In the genomic region with DNA sequence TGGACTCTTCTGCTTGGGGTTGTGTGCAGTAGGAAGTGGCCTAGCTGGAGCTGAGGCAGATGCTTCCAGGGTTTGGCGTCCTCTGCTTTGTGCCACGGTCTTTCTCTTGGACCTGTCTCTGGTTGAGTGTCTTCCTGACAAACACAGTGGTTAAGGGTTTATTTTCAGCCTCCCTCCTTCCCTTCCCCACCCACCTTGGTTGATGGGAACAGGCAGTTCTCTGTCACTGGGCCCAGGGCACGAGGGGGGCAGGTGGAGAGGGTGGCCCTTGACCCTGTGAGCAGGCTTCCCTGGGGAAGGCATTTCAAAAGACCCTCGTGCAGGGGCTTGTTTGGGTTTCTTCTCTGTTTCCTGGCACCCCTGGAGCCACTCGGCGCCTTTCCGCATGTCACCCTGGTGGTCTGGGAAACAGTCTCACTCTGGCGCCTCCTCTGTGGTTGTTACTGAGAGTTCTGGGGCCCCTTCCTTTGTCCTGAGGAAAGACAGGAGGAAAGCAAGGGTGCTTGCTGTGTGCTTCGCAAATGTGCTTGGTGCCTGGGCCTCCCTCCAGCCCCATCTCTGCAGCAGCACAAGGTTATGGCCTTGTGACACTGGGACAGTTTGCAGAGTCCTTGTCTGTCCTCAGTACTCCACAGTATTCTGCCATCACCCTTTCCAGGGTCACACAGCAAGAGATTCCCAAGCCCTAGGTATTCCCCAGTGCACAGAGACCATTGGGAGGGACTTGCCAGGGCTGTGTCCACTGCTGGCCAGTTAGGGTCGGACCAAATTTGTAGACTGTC, we compare ENCODE assay signal across 2 cellular contexts.
TF ChIP-seq lines count a peak whose summit lies in the region.

No MANE protein-coding gene starts in this region.

TF ChIP-seq in SK-N-SH, 30 proteins besides CTCF, POLR2A, EP300 and RAD21 (continued from another document):
- TF ChIP-seq, protein P1, sequence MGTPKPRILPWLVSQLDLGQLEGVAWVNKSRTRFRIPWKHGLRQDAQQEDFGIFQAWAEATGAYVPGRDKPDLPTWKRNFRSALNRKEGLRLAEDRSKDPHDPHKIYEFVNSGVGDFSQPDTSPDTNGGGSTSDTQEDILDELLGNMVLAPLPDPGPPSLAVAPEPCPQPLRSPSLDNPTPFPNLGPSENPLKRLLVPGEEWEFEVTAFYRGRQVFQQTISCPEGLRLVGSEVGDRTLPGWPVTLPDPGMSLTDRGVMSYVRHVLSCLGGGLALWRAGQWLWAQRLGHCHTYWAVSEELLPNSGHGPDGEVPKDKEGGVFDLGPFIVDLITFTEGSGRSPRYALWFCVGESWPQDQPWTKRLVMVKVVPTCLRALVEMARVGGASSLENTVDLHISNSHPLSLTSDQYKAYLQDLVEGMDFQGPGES (IDR thresholded peaks at IDR 0.05; ENCODE audit: low read depth, low read length), result no peak
- TF ChIP-seq ZBTB33 (IDR thresholded peaks at IDR 0.05; ENCODE audit: borderline replicate concordance, low read depth), result no peak
- no peak for TF ChIP-seq JUND (IDR thresholded peaks at IDR 0.05)
- TF ChIP-seq TEAD4 (IDR thresholded peaks at IDR 0.05; ENCODE audit: borderline replicate concordance, insufficient read depth), result no peak
- TF ChIP-seq FOXJ3 (CRISPR knock-in tag; IDR thresholded peaks at IDR 0.05), result no peak
- TF ChIP-seq MAX (IDR thresholded peaks at IDR 0.05; ENCODE audit: low read depth), result no peak
- TF ChIP-seq NRF1 (IDR thresholded peaks at IDR 0.05; ENCODE audit: low read depth, low read length), result no peak
- TF ChIP-seq MXI1 (IDR thresholded peaks at IDR 0.05; ENCODE audit: low read depth, low read length), result no peak
- TF ChIP-seq, protein P2, sequence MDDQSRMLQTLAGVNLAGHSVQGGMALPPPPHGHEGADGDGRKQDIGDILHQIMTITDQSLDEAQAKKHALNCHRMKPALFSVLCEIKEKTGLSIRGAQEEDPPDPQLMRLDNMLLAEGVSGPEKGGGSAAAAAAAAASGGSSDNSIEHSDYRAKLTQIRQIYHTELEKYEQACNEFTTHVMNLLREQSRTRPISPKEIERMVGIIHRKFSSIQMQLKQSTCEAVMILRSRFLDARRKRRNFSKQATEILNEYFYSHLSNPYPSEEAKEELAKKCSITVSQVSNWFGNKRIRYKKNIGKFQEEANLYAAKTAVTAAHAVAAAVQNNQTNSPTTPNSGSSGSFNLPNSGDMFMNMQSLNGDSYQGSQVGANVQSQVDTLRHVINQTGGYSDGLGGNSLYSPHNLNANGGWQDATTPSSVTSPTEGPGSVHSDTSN (IDR thresholded peaks at IDR 0.05), result no peak
- no peak for TF ChIP-seq POLR2AphosphoS5 (IDR thresholded peaks at IDR 0.05; ENCODE audit: low read depth, low read length)
- TF ChIP-seq TCF12 (IDR thresholded peaks at IDR 0.05), result no peak
- no peak for TF ChIP-seq RFX5 (IDR thresholded peaks at IDR 0.05; ENCODE audit: low read length)
- no peak for TF ChIP-seq REST (IDR thresholded peaks at IDR 0.05; ENCODE audit: low read depth, low read length)
- TF ChIP-seq GATA2 (CRISPR knock-in tag; IDR thresholded peaks at IDR 0.05), result no peak
TF ChIP-seq in SK-N-SH: peak in this region for 0.

TF ChIP-seq in SK-N-SH treated with all-trans-retinoic acid at 6 μM for 48 hours, 23 proteins besides CTCF, POLR2A, EP300 and RAD21 (continued from another document):
- no peak for TF ChIP-seq ZNF70 (CRISPR knock-in tag; IDR thresholded peaks at IDR 0.05)
- no peak for TF ChIP-seq PATZ1 (CRISPR knock-in tag; IDR thresholded peaks at IDR 0.05; ENCODE audit: borderline replicate concordance)
- TF ChIP-seq GLIS3 (CRISPR knock-in tag; IDR thresholded peaks at IDR 0.05), result no peak
- TF ChIP-seq PPARA (CRISPR knock-in tag; IDR thresholded peaks at IDR 0.05; ENCODE audit: borderline replicate concordance), result no peak
- no peak for TF ChIP-seq TSHZ2 (CRISPR knock-in tag; IDR thresholded peaks at IDR 0.05)
- TF ChIP-seq ESRRG (CRISPR knock-in tag; IDR thresholded peaks at IDR 0.05), result no peak
- no peak for TF ChIP-seq CSDC2 (CRISPR knock-in tag; IDR thresholded peaks at IDR 0.05)
- no peak for TF ChIP-seq RARB (CRISPR knock-in tag; IDR thresholded peaks at IDR 0.05)
- TF ChIP-seq ZFP30 (CRISPR knock-in tag; IDR thresholded peaks at IDR 0.05), result no peak
- TF ChIP-seq, protein P3, sequence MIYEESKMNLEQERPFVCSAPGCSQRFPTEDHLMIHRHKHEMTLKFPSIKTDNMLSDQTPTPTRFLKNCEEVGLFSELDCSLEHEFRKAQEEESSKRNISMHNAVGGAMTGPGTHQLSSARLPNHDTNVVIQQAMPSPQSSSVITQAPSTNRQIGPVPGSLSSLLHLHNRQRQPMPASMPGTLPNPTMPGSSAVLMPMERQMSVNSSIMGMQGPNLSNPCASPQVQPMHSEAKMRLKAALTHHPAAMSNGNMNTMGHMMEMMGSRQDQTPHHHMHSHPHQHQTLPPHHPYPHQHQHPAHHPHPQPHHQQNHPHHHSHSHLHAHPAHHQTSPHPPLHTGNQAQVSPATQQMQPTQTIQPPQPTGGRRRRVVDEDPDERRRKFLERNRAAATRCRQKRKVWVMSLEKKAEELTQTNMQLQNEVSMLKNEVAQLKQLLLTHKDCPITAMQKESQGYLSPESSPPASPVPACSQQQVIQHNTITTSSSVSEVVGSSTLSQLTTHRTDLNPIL (CRISPR knock-in tag; IDR thresholded peaks at IDR 0.05; ENCODE audit: low read depth), result no peak
- no peak for TF ChIP-seq SNAI2 (CRISPR knock-in tag; IDR thresholded peaks at IDR 0.05)
- TF ChIP-seq, protein P4, sequence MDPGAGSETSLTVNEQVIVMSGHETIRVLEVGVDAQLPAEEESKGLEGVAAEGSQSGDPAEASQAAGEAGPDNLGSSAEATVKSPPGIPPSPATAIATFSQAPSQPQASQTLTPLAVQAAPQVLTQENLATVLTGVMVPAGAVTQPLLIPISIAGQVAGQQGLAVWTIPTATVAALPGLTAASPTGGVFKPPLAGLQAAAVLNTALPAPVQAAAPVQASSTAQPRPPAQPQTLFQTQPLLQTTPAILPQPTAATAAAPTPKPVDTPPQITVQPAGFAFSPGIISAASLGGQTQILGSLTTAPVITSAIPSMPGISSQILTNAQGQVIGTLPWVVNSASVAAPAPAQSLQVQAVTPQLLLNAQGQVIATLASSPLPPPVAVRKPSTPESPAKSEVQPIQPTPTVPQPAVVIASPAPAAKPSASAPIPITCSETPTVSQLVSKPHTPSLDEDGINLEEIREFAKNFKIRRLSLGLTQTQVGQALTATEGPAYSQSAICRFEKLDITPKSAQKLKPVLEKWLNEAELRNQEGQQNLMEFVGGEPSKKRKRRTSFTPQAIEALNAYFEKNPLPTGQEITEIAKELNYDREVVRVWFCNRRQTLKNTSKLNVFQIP (CRISPR knock-in tag; IDR thresholded peaks at IDR 0.05; ENCODE audit: borderline replicate concordance, low read depth), result no peak
- no peak for TF ChIP-seq ZNF8 (CRISPR knock-in tag; IDR thresholded peaks at IDR 0.05)
- no peak for TF ChIP-seq ARNTL (CRISPR knock-in tag; IDR thresholded peaks at IDR 0.05; ENCODE audit: borderline replicate concordance, low read depth)
- no peak for TF ChIP-seq TOX (CRISPR knock-in tag; IDR thresholded peaks at IDR 0.05; ENCODE audit: borderline replicate concordance)
- no peak for TF ChIP-seq OSR1 (CRISPR knock-in tag; IDR thresholded peaks at IDR 0.05)
